In the genomic region with DNA sequence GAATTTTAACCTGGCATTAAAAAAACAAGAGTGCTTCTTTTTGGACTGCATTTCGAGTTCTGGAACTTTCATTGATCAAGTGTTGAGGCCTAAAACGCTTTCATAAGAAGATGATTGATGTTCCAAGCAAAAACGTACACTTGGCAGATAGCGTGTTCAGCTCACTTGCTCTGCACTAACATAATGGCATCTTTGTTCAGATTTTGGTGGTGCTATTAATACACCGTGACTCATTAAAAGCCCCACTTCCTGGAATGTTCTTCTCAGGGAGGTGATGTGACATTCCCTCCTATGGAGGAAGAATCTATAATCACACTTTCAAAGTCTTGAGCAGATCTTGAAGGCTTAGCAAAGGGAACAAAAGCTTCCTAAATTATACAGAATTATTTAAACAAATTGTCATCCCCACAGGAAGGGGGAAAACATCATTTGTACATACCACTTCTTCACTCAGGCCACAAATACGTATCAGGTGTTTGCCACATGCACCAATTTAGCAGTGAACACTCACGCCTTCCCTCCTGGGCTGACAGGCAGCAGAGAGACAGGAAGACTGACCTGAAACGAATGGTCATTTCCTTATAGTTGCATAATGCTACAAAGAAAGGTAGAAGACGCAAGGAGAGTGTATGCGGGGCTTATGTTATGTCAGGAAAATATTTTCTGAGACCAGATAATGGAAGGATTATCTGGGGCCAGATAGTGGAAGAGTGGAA, we compare ENCODE assay signal across 11 cellular contexts. TPM values are rescaled to one million over a fixed set of nuclear protein-coding genes. Genes with fewer than 3 reads are reported as not detected.
DNase-seq lines count a peak whose midpoint lies in the region; ATAC-seq, FAIRE-seq and TF ChIP-seq lines count a peak whose summit lies in the region.
"Had no signal": no experiment of that assay in that cellular context is flagged by ENCODE, and none has a peak within 500 bp of the region (broad histone marks: within the 10 kb centered on the region; RNA-seq: fewer than 3 reads in every experiment).

No MANE protein-coding gene starts in this region.

- H3K27ac ChIP-seq in breast epithelium: peak overlapping the region; percentile 91 to 92

- no peaks in the 10 kb centered on the region for H3K9me3 ChIP-seq in breast epithelium
- H3K9me3 ChIP-seq: sigmoid colon had no signal

- no peaks in the 10 kb centered on the region for H3K27me3 Mint-ChIP-seq in stimulated activated naive CD8-positive, alpha-beta T cell treated with anti-CD3 and anti-CD28 coated beads, Interleukin-15, amount 100 ng/mL, for 72 hours

- no peak for DNase-seq in stimulated activated naive CD8-positive, alpha-beta T cell treated with anti-CD3 and anti-CD28 coated beads, Interleukin-15, amount 100 ng/mL, for 72 hours
- no peak for DNase-seq in stimulated activated naive CD8-positive, alpha-beta T cell treated with anti-CD3 and anti-CD28 coated beads, Interleukin-15, Interleukin-2, amounts not matched to agents 100 U/mL and 50 U/mL, for 24 hours
- DNase-seq in breast epithelium (ENCODE audit: low spot score in 2 of 2) (peak in 1 of 2 donors; percentile 37), iris pigment epithelial cell (ENCODE audit: low read depth) (peak; percentile 35), urothelium cell line (ENCODE audit: low spot score) (peak; percentile 66), ACHN (no peak)
- DNase-seq: NCI-H526 treated with DMSO at 0.1 percent for 48 hours, sigmoid colon had no signal

- no peak overlapping the region for H3K27ac Mint-ChIP-seq in stimulated activated naive CD8-positive, alpha-beta T cell treated with anti-CD3 and anti-CD28 coated beads, Interleukin-15, amount 100 ng/mL, for 72 hours

- no peaks in the 10 kb centered on the region for H3K36me3 ChIP-seq in breast epithelium
- H3K36me3 ChIP-seq: sigmoid colon had no signal

- intact Hi-C loops in breast epithelium (cut with DNase I; ENCODE audit: low total_unique reads): no loop called here

- no peak overlapping the region for H3K4me3 Mint-ChIP-seq in stimulated activated naive CD8-positive, alpha-beta T cell treated with anti-CD3 and anti-CD28 coated beads, Interleukin-15, amount 100 ng/mL, for 72 hours

- no peaks in the 10 kb centered on the region for H3K27me3 ChIP-seq in breast epithelium
- H3K27me3 ChIP-seq: sigmoid colon had no signal

- no peak for FAIRE-seq in urothelium cell line (lab: Jason Lieb, UNC)
- FAIRE-seq: G401.6 had no signal

- H3K9me3 Mint-ChIP-seq in stimulated activated naive CD8-positive, alpha-beta T cell treated with anti-CD3 and anti-CD28 coated beads, Interleukin-15, amount 100 ng/mL, for 72 hours: no peaks in the 10 kb centered on the region

- no peak overlapping the region for H3K4me3 ChIP-seq in breast epithelium
- H3K4me3 ChIP-seq: sigmoid colon had no signal

- peaks cover 13% of the 10 kb centered on the region for H3K4me1 Mint-ChIP-seq in stimulated activated naive CD8-positive, alpha-beta T cell treated with anti-CD3 and anti-CD28 coated beads, Interleukin-15, amount 100 ng/mL, for 72 hours

- no peaks in the 10 kb centered on the region for H3K4me1 ChIP-seq in breast epithelium

- no peak for TF ChIP-seq POLR2A in breast epithelium (IDR thresholded peaks at IDR 0.05)

- in situ Hi-C loops in ACHN (cut with HindIII; ENCODE audit: low pct_ligation_motif_present, low pct_unique_long_range_greater_than_20kb, low sequenced_read_pairs): no loop called here

- no peak for TF ChIP-seq CTCF in breast epithelium (IDR thresholded peaks at IDR 0.05)

- peak; percentile 37 for ATAC-seq in stimulated activated naive CD8-positive, alpha-beta T cell treated with anti-CD3 and anti-CD28 coated beads, Interleukin-15, amount 100 ng/mL, for 72 hours
- no peak for ATAC-seq in stimulated activated naive CD8-positive, alpha-beta T cell treated with anti-CD3 and anti-CD28 coated beads, Interleukin-15, Interleukin-2, amounts not matched to agents 100 U/mL and 50 U/mL, for 24 hours
- ATAC-seq in GM18861 (IDR thresholded peaks at IDR 0.05; ENCODE audit: unreplicated experiment) (no peak), GM18868 (IDR thresholded peaks at IDR 0.05; ENCODE audit: unreplicated experiment) (no peak)

RNA-seq across cellular contexts. Expression of a gene that starts 15.4 kb away (rescaled TPM):
- 100 to 1,000 TPM; 467 to 860 (median 474) TPM for total RNA-seq in breast epithelium

Comparison
In these comparisons a context has a peak if more than half of its experiments do, and no peak if none do; other contexts are left out.
1. DNase-seq: peak in iris pigment epithelial cell (single experiment) and urothelium cell line (single experiment); none in stimulated activated naive CD8-positive, alpha-beta T cell treated with anti-CD3 and anti-CD28 coated beads, Interleukin-15, amount 100 ng/mL, for 72 hours (0 of 2), stimulated activated naive CD8-positive, alpha-beta T cell treated with anti-CD3 and anti-CD28 coated beads, Interleukin-15, Interleukin-2, amounts not matched to agents 100 U/mL and 50 U/mL, for 24 hours (single experiment) and ACHN (single experiment).